16 cellular contexts compared by ENCODE assay signal in genomic region chr1:227776277-227776676, GRCh38. TPM values are rescaled to one million over a fixed set of nuclear protein-coding genes. Genes with fewer than 3 reads are reported as not detected.
DNase-seq lines count a peak whose midpoint lies in the region; ATAC-seq and TF ChIP-seq lines count a peak whose summit lies in the region.
"Had no signal": no experiment of that assay in that cellular context is flagged by ENCODE, and none has a peak within 500 bp of the region (broad histone marks: within the 10 kb centered on the region; RNA-seq: fewer than 3 reads in every experiment).

No MANE protein-coding gene starts in this region.

- H3K79me1 ChIP-seq in mesenchymal stem cell (replicated peaks; ENCODE audit: low read length, poor library complexity, severe bottlenecking) = peaks cover 29% of the 10 kb centered on the region

- H3K4me1 ChIP-seq in mesenchymal stem cell (ENCODE audit: control insufficient read depth, insufficient read depth, low read depth, low read length) (peaks cover 54% of the 10 kb centered on the region), upper lobe of right lung (no peaks in the 10 kb centered on the region)
- H3K4me1 ChIP-seq: colonic mucosa, upper lobe of left lung had no signal

- no peak overlapping the region for H3K18ac ChIP-seq in mesenchymal stem cell (ENCODE audit: low read depth in 1 of 2, low read length in 2 of 2)

- H2BK5ac ChIP-seq in mesenchymal stem cell (ENCODE audit: low read depth, low read length, poor library complexity, severe bottlenecking) = no peak overlapping the region

- H3K4me2 ChIP-seq in mesenchymal stem cell (ENCODE audit: low read length, poor library complexity, severe bottlenecking) = no peak overlapping the region

- intact Hi-C loops in upper lobe of right lung (cut with DNase I) = no loop called here
- intact Hi-C loops in CD4-positive, alpha-beta T cell (cut with DNase I, micrococcal nuclease) = no loop called here

- H3K4me3 Mint-ChIP-seq in activated CD8-positive, alpha-beta memory T cell treated with anti-CD3 and anti-CD28 coated beads, Interleukin-2, amount 10 ng/mL, durations not matched to agents 7 days and 5 days = no peak overlapping the region
- no peak overlapping the region for H3K4me3 Mint-ChIP-seq in CD4-positive, alpha-beta T cell
- H3K4me3 Mint-ChIP-seq: activated naive CD4-positive, alpha-beta T cell treated with anti-CD3 and anti-CD28 coated beads, Interleukin-2, amount 10 ng/mL, durations not matched to agents 7 days and 5 days had no signal

- H2BK120ac ChIP-seq in mesenchymal stem cell (ENCODE audit: low read depth, low read length) = no peak overlapping the region

- H3K9me3 ChIP-seq in mesenchymal stem cell (ENCODE audit: control insufficient read depth, low read length) (no peaks in the 10 kb centered on the region), upper lobe of right lung (no peaks in the 10 kb centered on the region)
- no peaks in the 10 kb centered on the region for H3K9me3 ChIP-seq in CD4-positive, alpha-beta T cell (ENCODE audit: control insufficient read depth, low read length)
- H3K9me3 ChIP-seq: colonic mucosa, upper lobe of left lung had no signal

- H3K36me3 ChIP-seq in mesenchymal stem cell (ENCODE audit: control insufficient read depth in 1 of 2, insufficient read depth in 2 of 2, low read depth in 1 of 2, low read length in 2 of 2) (peaks cover 19 to 43% of the 10 kb centered on the region in 2 experiments), upper lobe of right lung (peaks cover 14% of the 10 kb centered on the region)
- H3K36me3 ChIP-seq: colonic mucosa had no signal

- CTCF ChIA-PET in activated CD8-positive, alpha-beta memory T cell treated with anti-CD3 and anti-CD28 coated beads, Interleukin-2, amount 10 ng/mL, durations not matched to agents 7 days and 5 days (lab: Charles Lee) = interaction anchor here (1.0 to 5.0 kb wide), 2 partner anchors 12 kb away, joined by 3 to 59 read pairs; no protein-coding TSS in a partner anchor
- CTCF ChIA-PET in CD4-positive, alpha-beta T cell (lab: Charles Lee) = interaction anchor here (1.2 kb wide), 1 partner anchor 13 kb away, joined by 3 read pairs; no protein-coding TSS in a partner anchor

- no peaks in the 10 kb centered on the region for H3K27me3 Mint-ChIP-seq in activated CD8-positive, alpha-beta memory T cell treated with anti-CD3 and anti-CD28 coated beads, Interleukin-2, amount 10 ng/mL, durations not matched to agents 7 days and 5 days
- H3K27me3 Mint-ChIP-seq in CD4-positive, alpha-beta T cell = no peaks in the 10 kb centered on the region
- H3K27me3 Mint-ChIP-seq: activated naive CD4-positive, alpha-beta T cell treated with anti-CD3 and anti-CD28 coated beads, Interleukin-2, amount 10 ng/mL, durations not matched to agents 7 days and 5 days had no signal

- POLR2A ChIA-PET in CD4-positive, alpha-beta T cell (lab: Charles Lee) = interaction anchor here (1.4 kb wide), 1 partner anchor 12 kb away, joined by 3 read pairs; no protein-coding TSS in a partner anchor

- no peak overlapping the region for H4K91ac ChIP-seq in mesenchymal stem cell (ENCODE audit: low read length)

- no peak overlapping the region for H3K4ac ChIP-seq in mesenchymal stem cell (ENCODE audit: low read depth in 1 of 2, low read length in 2 of 2)

- 48% methylated on average over 6 of the region's 6 CpGs for WGBS in mesenchymal stem cell

- H3K14ac ChIP-seq in mesenchymal stem cell (ENCODE audit: low read length in 2 of 2) = no peak overlapping the region

- H3K4me3 ChIP-seq in choroid plexus epithelial cell (ENCODE audit: low read depth, low read length) = no peak overlapping the region
- no peak overlapping the region for H3K4me3 ChIP-seq in mesenchymal stem cell (ENCODE audit: insufficient read depth in 1 of 2, low read depth in 1 of 2, low read length in 2 of 2)
- no peak overlapping the region for H3K4me3 ChIP-seq in upper lobe of right lung
- H3K4me3 ChIP-seq: colonic mucosa, upper lobe of left lung had no signal

- peaks cover 26% of the 10 kb centered on the region for H3K36me3 Mint-ChIP-seq in activated CD8-positive, alpha-beta memory T cell treated with anti-CD3 and anti-CD28 coated beads, Interleukin-2, amount 10 ng/mL, durations not matched to agents 7 days and 5 days
- peaks cover 23% of the 10 kb centered on the region for H3K36me3 Mint-ChIP-seq in CD4-positive, alpha-beta T cell (ENCODE audit: low read depth)

- H3K27ac Mint-ChIP-seq in activated CD8-positive, alpha-beta memory T cell treated with anti-CD3 and anti-CD28 coated beads, Interleukin-2, amount 10 ng/mL, durations not matched to agents 7 days and 5 days = peak overlapping the region; percentile 28
- no peak overlapping the region for H3K27ac Mint-ChIP-seq in CD4-positive, alpha-beta T cell
- H3K27ac Mint-ChIP-seq: activated naive CD4-positive, alpha-beta T cell treated with anti-CD3 and anti-CD28 coated beads, Interleukin-2, amount 10 ng/mL, durations not matched to agents 7 days and 5 days had no signal

- H3K27ac ChIP-seq in mesenchymal stem cell (ENCODE audit: low read length, poor library complexity, severe bottlenecking) = peak overlapping the region; percentile 67
- no peak overlapping the region for H3K27ac ChIP-seq in upper lobe of right lung
- no peak overlapping the region for H3K27ac ChIP-seq in CD4-positive, alpha-beta T cell (ENCODE audit: low read depth, low read length)
- H3K27ac ChIP-seq: colonic mucosa, upper lobe of left lung had no signal

- no peak for TF ChIP-seq CTCF in choroid plexus epithelial cell (conservative IDR thresholded peaks at IDR 0.05; ENCODE audit: low read depth, low read length)
- TF ChIP-seq CTCF in upper lobe of right lung (IDR thresholded peaks at IDR 0.05) = no peak
- no peak for TF ChIP-seq CTCF in CD4-positive, alpha-beta T cell (IDR thresholded peaks at IDR 0.05)

- no peak for ATAC-seq in activated CD8-positive, alpha-beta memory T cell treated with anti-CD3 and anti-CD28 coated beads, Interleukin-2, amount 10 ng/mL, durations not matched to agents 7 days and 5 days
- ATAC-seq in upper lobe of right lung = no peak
- ATAC-seq in GM18517 (IDR thresholded peaks at IDR 0.05; ENCODE audit: unreplicated experiment) = no peak
- no peak for ATAC-seq in CD4-positive, alpha-beta T cell (ENCODE audit: poor library complexity)
- ATAC-seq: left lobe of liver had no signal

- no peak overlapping the region for H2BK15ac ChIP-seq in mesenchymal stem cell (ENCODE audit: low read depth, poor library complexity, severe bottlenecking)

- H2BK12ac ChIP-seq in mesenchymal stem cell (ENCODE audit: low read length in 2 of 2) = no peak overlapping the region

- no peaks in the 10 kb centered on the region for H3K9me3 Mint-ChIP-seq in activated CD8-positive, alpha-beta memory T cell treated with anti-CD3 and anti-CD28 coated beads, Interleukin-2, amount 10 ng/mL, durations not matched to agents 7 days and 5 days (ENCODE audit: low read depth)
- no peaks in the 10 kb centered on the region for H3K9me3 Mint-ChIP-seq in CD4-positive, alpha-beta T cell
- H3K9me3 Mint-ChIP-seq: activated naive CD4-positive, alpha-beta T cell treated with anti-CD3 and anti-CD28 coated beads, Interleukin-2, amount 10 ng/mL, durations not matched to agents 7 days and 5 days had no signal

- H3K9ac ChIP-seq in mesenchymal stem cell (ENCODE audit: low read length) = no peak overlapping the region

- H3K4me1 Mint-ChIP-seq in activated CD8-positive, alpha-beta memory T cell treated with anti-CD3 and anti-CD28 coated beads, Interleukin-2, amount 10 ng/mL, durations not matched to agents 7 days and 5 days = peaks cover 46% of the 10 kb centered on the region
- peaks cover 23% of the 10 kb centered on the region for H3K4me1 Mint-ChIP-seq in CD4-positive, alpha-beta T cell (ENCODE audit: low read depth)

- no peak for DNase-seq in activated CD8-positive, alpha-beta memory T cell treated with anti-CD3 and anti-CD28 coated beads, Interleukin-2, amount 10 ng/mL, durations not matched to agents 7 days and 5 days
- DNase-seq in activated CD8-positive, alpha-beta memory T cell treated with anti-CD3 and anti-CD28 coated beads, Interleukin-2, amount 50 U/mL, for 48 hours = no peak
- DNase-seq in choroid plexus epithelial cell (ENCODE audit: low read depth) = peak; percentile 60
- DNase-seq in mesenchymal stem cell = peak; percentile 62
- DNase-seq in upper lobe of right lung = peak; percentile 23
- DNase-seq in NCI-H1930 (lab: John Stamatoyannopoulos, UW) = no peak
- DNase-seq in CD4-positive, alpha-beta T cell = no peak
- DNase-seq: 8988T, colonic mucosa, NCI-H526 had no signal

- no peak overlapping the region for H2AK5ac ChIP-seq in mesenchymal stem cell (ENCODE audit: low read length, severe bottlenecking)

- H2AFZ ChIP-seq in mesenchymal stem cell (ENCODE audit: low read depth, low read length) = no peak overlapping the region

- peak overlapping the region; percentile 14 for H4K8ac ChIP-seq in mesenchymal stem cell (ENCODE audit: low read length)

- no peak overlapping the region for H3K23ac ChIP-seq in mesenchymal stem cell (ENCODE audit: low read length in 2 of 2)

- H3K27me3 ChIP-seq in mesenchymal stem cell (ENCODE audit: control insufficient read depth in 1 of 2, insufficient read depth in 1 of 2, low read length in 2 of 2) (no peaks in the 10 kb centered on the region), upper lobe of right lung (no peaks in the 10 kb centered on the region)
- no peaks in the 10 kb centered on the region for H3K27me3 ChIP-seq in CD4-positive, alpha-beta T cell (ENCODE audit: control insufficient read depth, insufficient read depth, low read length)
- H3K27me3 ChIP-seq: colonic mucosa, upper lobe of left lung had no signal

RNA-seq across cellular contexts. Expression of gene PRSS38, which starts 39.2 kb away (rescaled TPM):
- not detected for total RNA-seq in activated CD8-positive, alpha-beta memory T cell treated with anti-CD3 and anti-CD28 coated beads, Interleukin-2, amount 10 ng/mL, durations not matched to agents 7 days and 5 days
- polyA plus RNA-seq in mesenchymal stem cell (2013, experiment 1 of 2) = not detected
- polyA plus RNA-seq in mesenchymal stem cell (2013, experiment 2 of 2) = not detected
- not detected for total RNA-seq in upper lobe of right lung
- total RNA-seq in CD4-positive, alpha-beta T cell = not detected
- total RNA-seq: activated CD8-positive, alpha-beta memory T cell treated with anti-CD3 and anti-CD28 coated beads for 36 hours; colonic mucosa; glomerular endothelial cell; left lobe of liver; upper lobe of left lung had no signal

RNA-seq across cellular contexts. Expression of gene SNAP47, which starts 41.0 kb away (rescaled TPM):
- 10 to 100 TPM; 33.9 to 35.3 TPM for total RNA-seq in activated CD8-positive, alpha-beta memory T cell treated with anti-CD3 and anti-CD28 coated beads, Interleukin-2, amount 10 ng/mL, durations not matched to agents 7 days and 5 days
- 17.0 TPM for polyA plus RNA-seq in mesenchymal stem cell (2013, experiment 1 of 2)
- polyA plus RNA-seq in mesenchymal stem cell (2013, experiment 2 of 2) = 15.9 TPM
- 27.7 TPM for total RNA-seq in upper lobe of right lung
- 10 to 100 TPM; 12.8 to 14.0 TPM for total RNA-seq in CD4-positive, alpha-beta T cell

RNA-seq across cellular contexts. Expression of gene JMJD4, which starts 41.2 kb away (rescaled TPM):
- 10 to 100 TPM; 17.7 to 24.1 TPM for total RNA-seq in activated CD8-positive, alpha-beta memory T cell treated with anti-CD3 and anti-CD28 coated beads, Interleukin-2, amount 10 ng/mL, durations not matched to agents 7 days and 5 days
- polyA plus RNA-seq in mesenchymal stem cell (2013, experiment 1 of 2) = 9.8 TPM
- 10.1 TPM for polyA plus RNA-seq in mesenchymal stem cell (2013, experiment 2 of 2)
- total RNA-seq in upper lobe of right lung = 15.1 TPM
- 10 to 100 TPM; 11.4 to 11.9 TPM for total RNA-seq in CD4-positive, alpha-beta T cell

Comparison
In these comparisons a context has a peak if more than half of its experiments do, and no peak if none do; other contexts are left out.
1. DNase-seq: peak in choroid plexus epithelial cell (single experiment), mesenchymal stem cell (single experiment) and upper lobe of right lung (single experiment); none in activated CD8-positive, alpha-beta memory T cell treated with anti-CD3 and anti-CD28 coated beads, Interleukin-2, amount 10 ng/mL, durations not matched to agents 7 days and 5 days (single experiment), activated CD8-positive, alpha-beta memory T cell treated with anti-CD3 and anti-CD28 coated beads, Interleukin-2, amount 50 U/mL, for 48 hours (single experiment), NCI-H1930 (0 of 2) and CD4-positive, alpha-beta T cell (0 of 10).